ENCODE assay signal across 8 cellular contexts in genomic region chr3:171284308-171285075, GRCh38.
DNase-seq lines count a peak whose midpoint lies in the region; ATAC-seq and TF ChIP-seq lines count a peak whose summit lies in the region.

No MANE protein-coding gene starts in this region.

- ATAC-seq in GM21723 (IDR thresholded peaks at IDR 0.05; ENCODE audit: unreplicated experiment) (peak; percentile 51), gastrocnemius medialis (peak; percentile 89 to 93), GM21576 (IDR thresholded peaks at IDR 0.05; ENCODE audit: unreplicated experiment) (no peak)

- DNase-seq in MG63 (peak; percentile 81), epithelial cell of esophagus (ENCODE audit: low read depth) (peak; percentile 89), gastrocnemius medialis (peak; percentile 80 to 82), caudate nucleus (lab: John Stamatoyannopoulos, UW) (no peak), G401 (ENCODE audit: low spot score) (no peak)

- H3K9me3 ChIP-seq in MG63 (no peaks in the 10 kb centered on the region), gastrocnemius medialis (no peaks in the 10 kb centered on the region)

- H3K27me3 ChIP-seq in MG63 (no peaks in the 10 kb centered on the region), gastrocnemius medialis (no peaks in the 10 kb centered on the region)

- peaks cover 56 to 66% of the 10 kb centered on the region in 2 donors for H3K4me1 ChIP-seq in gastrocnemius medialis

- H3K4me3 ChIP-seq in GM08714 (ENCODE audit: low read length) (peak overlapping the region; percentile 61; the same call in 1 of the 2 replicates), MG63 (no peak overlapping the region), epithelial cell of esophagus (ENCODE audit: low read length) (no peak overlapping the region), gastrocnemius medialis (no peak overlapping the region)

- intact Hi-C loops in gastrocnemius medialis (cut with DNase I; ENCODE audit: low total_unique reads) = loop anchor here (1.0 to 5.0 kb wide), 2 partner anchors 87 to 176 kb away; partner anchors contain the start of gene TNIK

- in situ Hi-C loops in gastrocnemius medialis (cut with MboI; ENCODE audit: low sequenced_read_pairs in 4 of 4) = no loop called here
- in situ Hi-C loops in G401 (cut with HindIII; ENCODE audit: low sequenced_read_pairs) = no loop called here

- TF ChIP-seq CTCF in epithelial cell of esophagus (IDR thresholded peaks at IDR 0.05; ENCODE audit: insufficient read depth, low read depth, low read length, missing control alignments) (no peak), gastrocnemius medialis (IDR thresholded peaks at IDR 0.05 in 4 of 5, conservative IDR thresholded peaks at IDR 0.05 in 1 of 5) (no peak)

- H3K36me3 ChIP-seq in MG63 (no peaks in the 10 kb centered on the region), gastrocnemius medialis (no peaks in the 10 kb centered on the region)

- H3K27ac ChIP-seq in gastrocnemius medialis (peak overlapping the region; percentile 80 to 92 (median 82)), caudate nucleus (ENCODE audit: low read depth, low read length) (no peak overlapping the region)

- peak in 1 of 2 donors; percentile 66 for TF ChIP-seq POLR2A in gastrocnemius medialis (IDR thresholded peaks at IDR 0.05)

Comparison
In these comparisons a context has a peak if more than half of its experiments do, and no peak if none do; other contexts are left out.
1. DNase-seq: peak in MG63 (single experiment), epithelial cell of esophagus (single experiment) and gastrocnemius medialis (2 of 2); none in caudate nucleus (0 of 61) and G401 (single experiment).